Comparison of ENCODE assay signal across 11 cellular contexts in the genomic region with DNA sequence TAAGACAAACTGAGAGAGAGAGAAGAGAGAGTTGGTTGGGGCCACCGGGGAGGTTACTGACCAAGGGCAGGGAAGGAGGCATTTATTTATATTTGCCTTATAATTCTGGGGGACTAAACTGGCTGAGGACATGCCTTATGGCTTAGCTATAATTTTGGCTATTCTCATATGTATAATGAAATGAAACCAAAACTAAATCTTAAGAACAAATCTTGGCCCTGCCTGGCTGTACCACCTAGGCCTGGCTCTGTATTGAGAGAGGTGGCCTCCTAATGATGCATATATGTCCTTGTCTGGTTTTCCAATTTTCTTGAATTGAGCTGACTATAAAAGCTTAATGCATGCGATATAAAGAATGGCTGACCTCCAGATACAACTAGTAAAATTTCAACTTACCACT. TPM values are rescaled to one million over a fixed set of nuclear protein-coding genes. Genes with fewer than 3 reads are reported as not detected.
DNase-seq lines count a peak whose midpoint lies in the region; ATAC-seq and TF ChIP-seq lines count a peak whose summit lies in the region.
"Had no signal": no experiment of that assay in that cellular context is flagged by ENCODE, and none has a peak within 500 bp of the region (broad histone marks: within the 10 kb centered on the region; RNA-seq: fewer than 3 reads in every experiment).

No MANE protein-coding gene starts in this region.

- H3K4me1 Mint-ChIP-seq in CD4-positive, CD25-positive, alpha-beta regulatory T cell = peaks cover 18 to 53% (median 37%) of the 10 kb centered on the region in 4 donors

- BruUV-seq in A673 (replicated peaks; lab: Mats Ljungman, UMichigan) = no TSS peak

- no peak for TF ChIP-seq POLR2A in thyroid gland (IDR thresholded peaks at IDR 0.05)

- intact Hi-C loops in ascending aorta (cut with DNase I) (no loop called here), A673 (cut with micrococcal nuclease; ENCODE audit: unreplicated experiment) (no loop called here), thyroid gland (cut with DNase I) (no loop called here)

- peak in 2 of 3 donors; percentile 36 to 55 for DNase-seq in CD4-positive, CD25-positive, alpha-beta regulatory T cell
- no peak for DNase-seq in ascending aorta (ENCODE audit: low spot score in 2 of 2)
- no peak for DNase-seq in osteoblast (ENCODE audit: insufficient read length, low spot score, missing footprints)
- no peak for DNase-seq in A673 (ENCODE audit: low spot score)
- no peak for DNase-seq in RPMI8226
- DNase-seq in NCI-H1930 (lab: John Stamatoyannopoulos, UW) = no peak
- DNase-seq in thyroid gland = no peak
- DNase-seq: DMS79, immature natural killer cell, mesenchymal stem cell had no signal

- H3K27ac Mint-ChIP-seq in CD4-positive, CD25-positive, alpha-beta regulatory T cell = peak overlapping the region; percentile 96 to 99 (median 97)

- H3K4me2 ChIP-seq in Loucy (ENCODE audit: low read depth, low read length, poor library complexity, severe bottlenecking) (peak overlapping the region; percentile 21), osteoblast (ENCODE audit: insufficient read depth, low read length) (no peak overlapping the region)

- H3K9ac ChIP-seq in Loucy (ENCODE audit: low read depth, low read length, poor library complexity, severe bottlenecking) = peak overlapping the region; percentile 5

- no peaks in the 10 kb centered on the region for H3K36me3 ChIP-seq in CD4-positive, CD25-positive, alpha-beta regulatory T cell (ENCODE audit: control insufficient read depth, insufficient read depth, low read length)
- H3K36me3 ChIP-seq in Loucy (ENCODE audit: insufficient read depth, low read length) = no peaks in the 10 kb centered on the region
- no peaks in the 10 kb centered on the region for H3K36me3 ChIP-seq in ascending aorta
- no peaks in the 10 kb centered on the region for H3K36me3 ChIP-seq in osteoblast (ENCODE audit: insufficient read depth, low read length)
- no peaks in the 10 kb centered on the region for H3K36me3 ChIP-seq in A673 (ENCODE audit: insufficient read depth, low read length, poor library complexity, severe bottlenecking)
- no peaks in the 10 kb centered on the region for H3K36me3 ChIP-seq in thyroid gland

- ATAC-seq in CD4-positive, CD25-positive, alpha-beta regulatory T cell (ENCODE audit: low read depth in 2 of 2) = no peak

- peaks cover 0 to 2% (median 0%) of the 10 kb centered on the region in 7 donors for H3K9me3 Mint-ChIP-seq in CD4-positive, CD25-positive, alpha-beta regulatory T cell
- H3K9me3 Mint-ChIP-seq: immature natural killer cell had no signal

- H3F3A ChIP-seq in Loucy (ENCODE audit: low read depth) = no peaks in the 10 kb centered on the region

- peaks cover 9% of the 10 kb centered on the region for H3K36me3 Mint-ChIP-seq in CD4-positive, CD25-positive, alpha-beta regulatory T cell
- H3K36me3 Mint-ChIP-seq: immature natural killer cell had no signal

- peaks cover 13% of the 10 kb centered on the region for H3K27me3 Mint-ChIP-seq in CD4-positive, CD25-positive, alpha-beta regulatory T cell

- peaks cover 39% of the 10 kb centered on the region for H3K4me1 ChIP-seq in CD4-positive, CD25-positive, alpha-beta regulatory T cell (ENCODE audit: control insufficient read depth, insufficient read depth, low read length, poor library complexity, severe bottlenecking)
- H3K4me1 ChIP-seq in Loucy (ENCODE audit: insufficient read depth, low read length, poor library complexity, severe bottlenecking) (peaks cover 29% of the 10 kb centered on the region), ascending aorta (peaks cover 24 to 54% of the 10 kb centered on the region in 2 donors), osteoblast (ENCODE audit: insufficient read depth, low read length) (peaks cover 9% of the 10 kb centered on the region), A673 (ENCODE audit: insufficient read depth, low read length, poor library complexity, severe bottlenecking) (peaks cover 8% of the 10 kb centered on the region), thyroid gland (peaks cover 7 to 9% of the 10 kb centered on the region in 2 donors)

- 88 to 95% methylated on average over 2 of the region's 2 CpGs for WGBS in thyroid gland, 2 donors

- H3K27me3 ChIP-seq in CD4-positive, CD25-positive, alpha-beta regulatory T cell (ENCODE audit: control insufficient read depth, insufficient read depth, low read length) = no peaks in the 10 kb centered on the region
- H3K27me3 ChIP-seq in Loucy (ENCODE audit: insufficient read depth, low read length, poor library complexity, severe bottlenecking) (no peaks in the 10 kb centered on the region), ascending aorta (no peaks in the 10 kb centered on the region), osteoblast (ENCODE audit: insufficient read depth, low read length) (no peaks in the 10 kb centered on the region), A673 (replicated peaks; ENCODE audit: insufficient read depth, low read depth, low read length, poor library complexity) (no peaks in the 10 kb centered on the region), thyroid gland (no peaks in the 10 kb centered on the region)

- H3K27ac ChIP-seq in CD4-positive, CD25-positive, alpha-beta regulatory T cell (ENCODE audit: insufficient read depth, low read length, poor library complexity, severe bottlenecking) = peak overlapping the region; percentile 99
- H3K27ac ChIP-seq in ascending aorta (peak overlapping the region; percentile 100), osteoblast (ENCODE audit: low read depth, low read length) (no peak overlapping the region), A673 (ENCODE audit: low read depth, low read length, poor library complexity, severe bottlenecking) (no peak overlapping the region), thyroid gland (peak overlapping the region in 1 of 3 donors; percentile 6)

- H2AFZ ChIP-seq in Loucy (ENCODE audit: low read length) (peak overlapping the region; percentile 40), osteoblast (ENCODE audit: low read length) (peak overlapping the region; percentile 16)

- H3K79me2 ChIP-seq in Loucy (ENCODE audit: insufficient read depth, low read length) = peaks cover 35% of the 10 kb centered on the region
- peaks cover 14% of the 10 kb centered on the region for H3K79me2 ChIP-seq in osteoblast (ENCODE audit: insufficient read depth, low read length)

- H3K4me3 ChIP-seq in CD4-positive, CD25-positive, alpha-beta regulatory T cell (ENCODE audit: low read depth, low read length) = peak overlapping the region; percentile 64
- no peak overlapping the region for H3K4me3 ChIP-seq in Loucy (ENCODE audit: low read length, poor library complexity, severe bottlenecking)
- no peak overlapping the region for H3K4me3 ChIP-seq in ascending aorta
- no peak overlapping the region for H3K4me3 ChIP-seq in osteoblast (ENCODE audit: insufficient read depth, low read length)
- H3K4me3 ChIP-seq in A673 (ENCODE audit: low read depth, low read length, poor library complexity, severe bottlenecking) = no peak overlapping the region
- no peak overlapping the region for H3K4me3 ChIP-seq in thyroid gland (replicated peaks in 1 of 3)

- no peaks in the 10 kb centered on the region for H3K9me2 ChIP-seq in Loucy (replicated peaks; ENCODE audit: low read depth, low read length)

- CTCF ChIA-PET in A673 (lab: Charles Lee) = no interaction called here

- peak overlapping the region; percentile 66 to 88 (median 76) for H3K4me3 Mint-ChIP-seq in CD4-positive, CD25-positive, alpha-beta regulatory T cell
- H3K4me3 Mint-ChIP-seq: immature natural killer cell had no signal

- H3K9me3 ChIP-seq in CD4-positive, CD25-positive, alpha-beta regulatory T cell (ENCODE audit: control insufficient read depth in 2 of 2, low read length in 2 of 2) = no peaks in the 10 kb centered on the region
- H3K9me3 ChIP-seq in Loucy (ENCODE audit: insufficient read depth, low read depth, low read length) (no peaks in the 10 kb centered on the region), ascending aorta (no peaks in the 10 kb centered on the region), osteoblast (ENCODE audit: low read depth, low read length) (no peaks in the 10 kb centered on the region), A673 (ENCODE audit: low read depth, low read length, poor library complexity, severe bottlenecking) (no peaks in the 10 kb centered on the region), thyroid gland (no peaks in the 10 kb centered on the region)

- TF ChIP-seq CTCF in Loucy (conservative IDR thresholded peaks at IDR 0.05; ENCODE audit: low read length) = no peak
- TF ChIP-seq CTCF in ascending aorta (IDR thresholded peaks at IDR 0.05) = no peak
- TF ChIP-seq CTCF in osteoblast (IDR thresholded peaks at IDR 0.05; ENCODE audit: extremely low read depth, low read depth, low read length) = no peak
- TF ChIP-seq CTCF in A673 (conservative IDR thresholded peaks at IDR 0.05; ENCODE audit: low read depth, low read length) = no peak
- no peak for TF ChIP-seq CTCF in thyroid gland (IDR thresholded peaks at IDR 0.05)

- POLR2A ChIA-PET in A673 (lab: Charles Lee; ENCODE audit: low non-redundant PET) = no interaction called here

- H4K20me1 ChIP-seq in Loucy (ENCODE audit: insufficient read depth, low read length, poor library complexity, severe bottlenecking) (peaks cover 8% of the 10 kb centered on the region), osteoblast (ENCODE audit: insufficient read depth, low read length) (peaks cover 8% of the 10 kb centered on the region)

RNA-seq across cellular contexts. Expression of a gene that starts 3.5 kb away (rescaled TPM):
- 303 TPM for total RNA-seq in CD4-positive, CD25-positive, alpha-beta regulatory T cell
- 100 to 1,000 TPM; 102 to 136 (median 117) TPM for polyA plus RNA-seq in CD4-positive, CD25-positive, alpha-beta regulatory T cell
- total RNA-seq in ascending aorta = 196 TPM
- 167 and 170 TPM in 2 replicates for total RNA-seq in osteoblast
- 167 and 181 TPM in 2 replicates for total RNA-seq in A673 (2021)
- 100 to 1,000 TPM; 142 to 229 (median 199) TPM for total RNA-seq in thyroid gland

Comparison
In these comparisons a context has a peak if more than half of its experiments do, and no peak if none do; other contexts are left out.
1. DNase-seq: peak in CD4-positive, CD25-positive, alpha-beta regulatory T cell (2 of 3); none in ascending aorta (0 of 2), osteoblast (single experiment), A673 (single experiment), RPMI8226 (single experiment), NCI-H1930 (0 of 2) and thyroid gland (0 of 2).
2. H3K27ac ChIP-seq: peak in CD4-positive, CD25-positive, alpha-beta regulatory T cell (single experiment) and ascending aorta (2 of 2); none in osteoblast (single experiment) and A673 (single experiment).